ENCODE assay signal across 8 cellular contexts in genomic region chr6:110816110-110816409, GRCh38. TPM values are rescaled to one million over a fixed set of nuclear protein-coding genes. Genes with fewer than 3 reads are reported as not detected.
DNase-seq lines count a peak whose midpoint lies in the region; ATAC-seq and TF ChIP-seq lines count a peak whose summit lies in the region.

No MANE protein-coding gene starts in this region.

- H3K27me3 ChIP-seq in esophagus (ENCODE audit: control insufficient read depth in 1 of 2, insufficient read depth in 2 of 2, low read length in 2 of 2), result no peaks in the 10 kb centered on the region
- no peaks in the 10 kb centered on the region for H3K27me3 ChIP-seq in psoas muscle (ENCODE audit: insufficient read depth in 3 of 3, low read length in 2 of 3)

- H3K4me1 ChIP-seq in ES-I3 (ENCODE audit: insufficient read depth, low read length) (no peaks in the 10 kb centered on the region; the same call in 1 of the 2 replicates), esophagus (ENCODE audit: control insufficient read depth in 2 of 2, insufficient read depth in 2 of 2, low read length in 1 of 2) (no peaks in the 10 kb centered on the region), psoas muscle (peaks cover 9% of the 10 kb centered on the region)

- H3K27ac ChIP-seq in RWPE1, result peak overlapping the region; percentile 95
- peak overlapping the region; percentile 86 to 100 for H3K27ac ChIP-seq in esophagus (ENCODE audit: low read depth in 2 of 2, low read length in 1 of 2)
- H3K27ac ChIP-seq in psoas muscle, result peak overlapping the region; percentile 90

- no peak for DNase-seq in RWPE1 (ENCODE audit: low spot score)
- no peak for DNase-seq in psoas muscle
- no peak for DNase-seq in effector CD8-positive, alpha-beta T cell (lab: John Stamatoyannopoulos, UW)
- no peak for DNase-seq in NCI-H2171 (lab: John Stamatoyannopoulos, UW)
- no peak for DNase-seq in RKO (ENCODE audit: low spot score)

- TF ChIP-seq CTCF in RWPE1 (conservative IDR thresholded peaks at IDR 0.05; ENCODE audit: low read depth) (no peak), psoas muscle (IDR thresholded peaks at IDR 0.05) (no peak)

- ATAC-seq in psoas muscle, result peak in 3 of 4 donors; percentile 8 to 19 (median 11)
- no peak for ATAC-seq in GM21576 (IDR thresholded peaks at IDR 0.05; ENCODE audit: unreplicated experiment)

- H3K4me3 ChIP-seq in esophagus (ENCODE audit: low read depth in 1 of 2, low read length in 2 of 2), result peak overlapping the region; percentile 83 to 91
- H3K4me3 ChIP-seq in psoas muscle, result peak overlapping the region; percentile 90

- 2% methylated on average over 6 of the region's 6 CpGs for WGBS in esophagus, 2 donors
- WGBS in psoas muscle, 3 donors, result 4 to 5% (median 5%) methylated on average over 6 of the region's 6 CpGs

- H3K36me3 ChIP-seq in ES-I3 (ENCODE audit: insufficient read depth, low read length), result no peaks in the 10 kb centered on the region
- no peaks in the 10 kb centered on the region for H3K36me3 ChIP-seq in esophagus (ENCODE audit: control insufficient read depth in 2 of 2, insufficient read depth in 2 of 2, low read length in 1 of 2)
- no peaks in the 10 kb centered on the region for H3K36me3 ChIP-seq in psoas muscle (ENCODE audit: insufficient read depth in 1 of 2, low read depth in 1 of 2)

- POLR2A ChIA-PET in RWPE1 (lab: Yijun Ruan, JAX; ENCODE audit: low non-redundant PET), result interaction anchor here (0.6 to 1.4 kb wide), 5 partner anchors 24 to 71 kb away, joined by 3 to 15 read pairs (median 3); partner anchors contain the start of gene AMD1

- CTCF ChIA-PET in RWPE1 (lab: Yijun Ruan, JAX), result interaction anchor here (0.6 to 2.5 kb wide), 2 partner anchors 133 to 208 kb away, joined by 4 to 5 read pairs; no protein-coding TSS in a partner anchor

- peak overlapping the region; percentile 89; the same call in 1 of the 2 replicates for H3K9ac ChIP-seq in ES-I3 (ENCODE audit: low read depth, low read length)

- intact Hi-C loops in psoas muscle (cut with DNase I), result loop anchor here (5.0 to 10.0 kb wide), 3 partner anchors 131 to 139 kb away; partner anchors contain the start of gene GTF3C6 (in 1 of the 2)

- H3K9me3 ChIP-seq in ES-I3 (ENCODE audit: control insufficient read depth, insufficient read depth, low read length), result no peaks in the 10 kb centered on the region
- no peaks in the 10 kb centered on the region for H3K9me3 ChIP-seq in esophagus (ENCODE audit: control insufficient read depth in 2 of 2, insufficient read depth in 1 of 2, low read depth in 1 of 2, low read length in 1 of 2)
- no peaks in the 10 kb centered on the region for H3K9me3 ChIP-seq in psoas muscle

RNA-seq across cellular contexts. Expression of gene CDK19, which starts 0.8 kb away (rescaled TPM):
- polyA plus RNA-seq in esophagus, result 1 to 10 TPM; 5.5 to 6.6 TPM
- 10 to 100 TPM in 1 of 4 donors, 1 to 10 TPM in 3; 4.7 to 11.6 (median 5.6) TPM for total RNA-seq in psoas muscle
- polyA plus RNA-seq in psoas muscle, result 1 to 10 TPM; 2.2 to 6.9 (median 3.1) TPM

RNA-seq across cellular contexts. Expression of gene AMD1, which starts 58.5 kb away (rescaled TPM):
- polyA plus RNA-seq in esophagus (10 to 100 TPM; 23.1 to 52.4 TPM), psoas muscle (10 to 100 TPM; 23.0 to 73.1 (median 31.7) TPM)
- 10 to 100 TPM; 19.2 to 46.6 (median 42.8) TPM for total RNA-seq in psoas muscle
